11 cellular contexts compared by ENCODE assay signal in genomic region chr1:246591504-246591903, GRCh38. TPM values are rescaled to one million over a fixed set of nuclear protein-coding genes. Genes with fewer than 3 reads are reported as not detected.
DNase-seq lines count a peak whose midpoint lies in the region; ATAC-seq, FAIRE-seq and TF ChIP-seq lines count a peak whose summit lies in the region.
"Had no signal": no experiment of that assay in that cellular context is flagged by ENCODE, and none has a peak within 500 bp of the region (broad histone marks: within the 10 kb centered on the region; RNA-seq: fewer than 3 reads in every experiment).

No MANE protein-coding gene starts in this region.

- no peaks in the 10 kb centered on the region for H3K36me3 Mint-ChIP-seq in natural killer cell treated with Interleukin-12 subunit alpha and Interleukin-12 subunit beta and Interleukin-15 and Interleukin-18, amount 100 ng/mL, for 72 hours
- peaks cover 7% of the 10 kb centered on the region for H3K36me3 Mint-ChIP-seq in natural killer cell

- intact Hi-C loops in natural killer cell (cut with micrococcal nuclease), result no loop called here

- peak overlapping the region in 1 of 2 donors; percentile 35 for H3K27ac Mint-ChIP-seq in natural killer cell treated with Interleukin-12 subunit alpha and Interleukin-12 subunit beta and Interleukin-15 and Interleukin-18, amount 100 ng/mL, for 72 hours
- no peak overlapping the region for H3K27ac Mint-ChIP-seq in natural killer cell
- peak overlapping the region in 1 of 2 donors; percentile 15 for H3K27ac Mint-ChIP-seq in stimulated activated naive CD8-positive, alpha-beta T cell treated with anti-CD3 and anti-CD28 coated beads, Interleukin-15, amount 100 ng/mL, for 72 hours
- H3K27ac Mint-ChIP-seq: brain had no signal

- peak; percentile 54 to 65 for ATAC-seq in natural killer cell treated with Interleukin-12 subunit alpha and Interleukin-12 subunit beta and Interleukin-15 and Interleukin-18, amount 100 ng/mL, for 72 hours
- ATAC-seq in natural killer cell (no peak), GM21619 (IDR thresholded peaks at IDR 0.05; ENCODE audit: unreplicated experiment) (peak; percentile 97), HG03354 (IDR thresholded peaks at IDR 0.05; ENCODE audit: poor library complexity, severe bottlenecking, unreplicated experiment) (peak; percentile 95)
- peak; percentile 91 for ATAC-seq in stimulated activated naive CD8-positive, alpha-beta T cell treated with anti-CD3 and anti-CD28 coated beads, Interleukin-15, amount 100 ng/mL, for 72 hours

- POLR2A ChIA-PET in RWPE1 (lab: Yijun Ruan, JAX; ENCODE audit: low non-redundant PET), result no interaction called here

- DNase-seq in natural killer cell treated with Interleukin-12 subunit alpha and Interleukin-12 subunit beta and Interleukin-15 and Interleukin-18, amount 100 ng/mL, for 72 hours (ENCODE audit: low spot score), result no peak
- DNase-seq in natural killer cell, result no peak
- DNase-seq in stimulated activated naive CD8-positive, alpha-beta T cell treated with anti-CD3 and anti-CD28 coated beads, Interleukin-15, amount 100 ng/mL, for 72 hours, result peak in 1 of 2 donors; percentile 45
- DNase-seq in RWPE1 (ENCODE audit: low spot score), result no peak
- no peak for DNase-seq in H54 (ENCODE audit: insufficient read length, low spot score)
- DNase-seq in T-helper 9 cell, result no peak
- DNase-seq: NCI-H446 had no signal

- TF ChIP-seq CTCF in natural killer cell (IDR thresholded peaks at IDR 0.05) (no peak), RWPE1 (conservative IDR thresholded peaks at IDR 0.05; ENCODE audit: low read depth) (no peak)

- H3K4me3 Mint-ChIP-seq in natural killer cell treated with Interleukin-12 subunit alpha and Interleukin-12 subunit beta and Interleukin-15 and Interleukin-18, amount 100 ng/mL, for 72 hours, result peak overlapping the region; percentile 2
- no peak overlapping the region for H3K4me3 Mint-ChIP-seq in natural killer cell
- H3K4me3 Mint-ChIP-seq in stimulated activated naive CD8-positive, alpha-beta T cell treated with anti-CD3 and anti-CD28 coated beads, Interleukin-15, amount 100 ng/mL, for 72 hours, result peak overlapping the region; percentile 36 to 51
- H3K4me3 Mint-ChIP-seq: brain had no signal

- FAIRE-seq in H54 (lab: Jason Lieb, UNC), result no peak
- FAIRE-seq: frontal cortex had no signal

- no peak overlapping the region for H3K27ac ChIP-seq in RWPE1

- CTCF ChIA-PET in RWPE1 (lab: Yijun Ruan, JAX), result no interaction called here

- peaks cover 11 to 17% of the 10 kb centered on the region in 2 donors for H3K4me1 Mint-ChIP-seq in natural killer cell treated with Interleukin-12 subunit alpha and Interleukin-12 subunit beta and Interleukin-15 and Interleukin-18, amount 100 ng/mL, for 72 hours (ENCODE audit: low read depth in 2 of 2)
- peaks cover 16 to 26% of the 10 kb centered on the region in 2 donors for H3K4me1 Mint-ChIP-seq in natural killer cell
- peaks cover 37% of the 10 kb centered on the region for H3K4me1 Mint-ChIP-seq in stimulated activated naive CD8-positive, alpha-beta T cell treated with anti-CD3 and anti-CD28 coated beads, Interleukin-15, amount 100 ng/mL, for 72 hours
- H3K4me1 Mint-ChIP-seq: brain had no signal

- H3K27me3 Mint-ChIP-seq in natural killer cell treated with Interleukin-12 subunit alpha and Interleukin-12 subunit beta and Interleukin-15 and Interleukin-18, amount 100 ng/mL, for 72 hours, result no peaks in the 10 kb centered on the region
- H3K27me3 Mint-ChIP-seq in natural killer cell (ENCODE audit: low read depth in 2 of 2), result no peaks in the 10 kb centered on the region
- no peaks in the 10 kb centered on the region for H3K27me3 Mint-ChIP-seq in stimulated activated naive CD8-positive, alpha-beta T cell treated with anti-CD3 and anti-CD28 coated beads, Interleukin-15, amount 100 ng/mL, for 72 hours
- H3K27me3 Mint-ChIP-seq: brain had no signal

- TF ChIP-seq POLR2A in H54 (IDR thresholded peaks at IDR 0.05; ENCODE audit: low read depth, low read length), result no peak

- H3K9me3 Mint-ChIP-seq in natural killer cell treated with Interleukin-12 subunit alpha and Interleukin-12 subunit beta and Interleukin-15 and Interleukin-18, amount 100 ng/mL, for 72 hours, result no peaks in the 10 kb centered on the region
- H3K9me3 Mint-ChIP-seq in natural killer cell, result peaks cover 0 to 6% of the 10 kb centered on the region in 2 donors
- H3K9me3 Mint-ChIP-seq in stimulated activated naive CD8-positive, alpha-beta T cell treated with anti-CD3 and anti-CD28 coated beads, Interleukin-15, amount 100 ng/mL, for 72 hours, result no peaks in the 10 kb centered on the region

RNA-seq across cellular contexts. Expression of gene CNST, which starts 25.2 kb away (rescaled TPM):
- total RNA-seq in natural killer cell treated with Interleukin-12 subunit alpha and Interleukin-12 subunit beta and Interleukin-15 and Interleukin-18, amount 100 ng/mL, for 72 hours, result 10 to 100 TPM; 31.0 to 37.6 TPM
- 10 to 100 TPM; 48.2 to 56.1 (median 49.7) TPM for total RNA-seq in natural killer cell

RNA-seq across cellular contexts. Expression of gene TFB2M, which starts 25.4 kb away (rescaled TPM):
- 10 to 100 TPM; 15.7 to 20.3 TPM for total RNA-seq in natural killer cell treated with Interleukin-12 subunit alpha and Interleukin-12 subunit beta and Interleukin-15 and Interleukin-18, amount 100 ng/mL, for 72 hours
- total RNA-seq in natural killer cell, result 10 to 100 TPM; 13.4 to 15.1 (median 15.1) TPM

Comparison
In these comparisons a context has a peak if more than half of its experiments do, and no peak if none do; other contexts are left out.
1. ATAC-seq: peak in natural killer cell treated with Interleukin-12 subunit alpha and Interleukin-12 subunit beta and Interleukin-15 and Interleukin-18, amount 100 ng/mL, for 72 hours (2 of 2), GM21619 (single experiment), HG03354 (single experiment) and stimulated activated naive CD8-positive, alpha-beta T cell treated with anti-CD3 and anti-CD28 coated beads, Interleukin-15, amount 100 ng/mL, for 72 hours (single experiment); none in natural killer cell (0 of 3).